38 cellular contexts compared by ENCODE assay signal in genomic region chr10:104791471-104791870, GRCh38.
"Had no signal": no experiment of that assay in that cellular context is flagged by ENCODE, and none has a peak within 500 bp of the region (broad histone marks: within the 10 kb centered on the region; RNA-seq: fewer than 3 reads in every experiment).

No MANE protein-coding gene starts in this region.

- H3K36me3 ChIP-seq: adrenal gland, ascending aorta, brain microvascular endothelial cell, breast epithelium, cardiac muscle cell had no signal

- H3K4me1 ChIP-seq: adrenal gland, ascending aorta, body of pancreas, breast epithelium had no signal

- H3K4me3 Mint-ChIP-seq: activated naive CD4-positive, alpha-beta T cell treated with anti-CD3 and anti-CD28 coated beads for 36 hours; activated naive CD4-positive, alpha-beta T cell treated with anti-CD3 and anti-CD28 coated beads, Interleukin-2, amount 10 ng/mL, durations not matched to agents 7 days and 5 days; activated naive CD4-positive, alpha-beta T cell treated with anti-CD3 and anti-CD28 coated beads, Interleukin-2, amount 50 U/mL, for 24 hours; activated naive CD8-positive, alpha-beta T cell; activated naive CD8-positive, alpha-beta T cell treated with anti-CD3 and anti-CD28 coated beads for 36 hours; activated naive CD8-positive, alpha-beta T cell treated with anti-CD3 and anti-CD28 coated beads, Interleukin-2, amount 10 ng/mL, durations not matched to agents 7 days and 5 days; activated naive CD8-positive, alpha-beta T cell treated with anti-CD3 and anti-CD28 coated beads, Interleukin-2, amount 50 U/mL, for 24 hours; activated T-cell treated with anti-CD3 and anti-CD28 coated beads, Interleukin-2, amount 50 U/mL, for 24 hours; activated T-cell treated with anti-CD3 and anti-CD28 coated beads, Interleukin-2, amount 50 U/mL, for 4 hours; activated T-cell treated with anti-CD3 and anti-CD28 coated beads, Interleukin-2, amount 50 U/mL, for 72 hours; activated T-helper 1 cell treated with anti-CD3 and anti-CD28 coated beads, Interleukin-12 subunit alpha, Interleukin-12 subunit beta, Interleukin-2, Interleukin-4 antibody, amounts not matched to agents 30 ng/mL and 10 ng/mL and 1 ng/mL, durations not matched to agents 14 hours and 24 hours and 36 hours; activated T-helper 17 cell treated with anti-CD3 and anti-CD28 coated beads, Interleukin-2, amount 50 U/mL, for 72 hours; brain; central memory CD8-positive, alpha-beta T cell had no signal

- ATAC-seq: activated naive CD4-positive, alpha-beta T cell treated with anti-CD3 and anti-CD28 coated beads, Interleukin-2, amount 50 U/mL, for 72 hours; activated naive CD8-positive, alpha-beta T cell treated with anti-CD3 and anti-CD28 coated beads, Interleukin-2, amount 50 U/mL, for 24 hours; activated T-cell treated with anti-CD3 and anti-CD28 coated beads, Interleukin-2, amount 50 U/mL, for 4 hours; activated T-cell treated with anti-CD3 and anti-CD28 coated beads, Interleukin-2, amount 50 U/mL, for 72 hours; activated T-helper 17 cell treated with anti-CD3 and anti-CD28 coated beads, Interleukin-2, amount 50 U/mL, for 72 hours; body of pancreas had no signal

- DNase-seq: activated effector memory CD4-positive, alpha-beta T cell treated with anti-CD3 and anti-CD28 coated beads, Interleukin-2, amount 50 U/mL, for 16 hours; activated effector memory CD4-positive, alpha-beta T cell treated with Interleukin-2 at 50 U/mL for 16 hours; activated gamma-delta T cell; activated gamma-delta T cell treated with Interleukin-2 at 50 U/mL for 16 hours; activated naive CD4-positive, alpha-beta T cell; activated naive CD4-positive, alpha-beta T cell treated with anti-CD3 and anti-CD28 coated beads for 36 hours; activated naive CD4-positive, alpha-beta T cell treated with anti-CD3 and anti-CD28 coated beads, Interleukin-2, amount 10 ng/mL, durations not matched to agents 7 days and 5 days; activated naive CD4-positive, alpha-beta T cell treated with anti-CD3 and anti-CD28 coated beads, Interleukin-2, amount 50 U/mL, for 16 hours; activated naive CD4-positive, alpha-beta T cell treated with Interleukin-2 at 50 U/mL for 16 hours; activated naive CD8-positive, alpha-beta T cell treated with anti-CD3 and anti-CD28 coated beads for 36 hours; activated naive CD8-positive, alpha-beta T cell treated with anti-CD3 and anti-CD28 coated beads, Interleukin-2, amount 10 ng/mL, durations not matched to agents 7 days and 5 days; activated naive CD8-positive, alpha-beta T cell treated with anti-CD3 and anti-CD28 coated beads, Interleukin-2, amount 50 U/mL, for 24 hours; activated T-cell treated with anti-CD3 and anti-CD28 coated beads for 4 hours; activated T-cell treated with anti-CD3 and anti-CD28 coated beads, Interleukin-2, amount 50 U/mL, for 1 hour; activated T-cell treated with anti-CD3 and anti-CD28 coated beads, Interleukin-2, amount 50 U/mL, for 24 hours; activated T-cell treated with anti-CD3 and anti-CD28 coated beads, Interleukin-2, amount 50 U/mL, for 4 hours; activated T-cell treated with anti-CD3 and anti-CD28 coated beads, Interleukin-2, amount 50 U/mL, for 48 hours; activated T-cell treated with anti-CD3 and anti-CD28 coated beads, Interleukin-2, amount 50 U/mL, for 72 hours; adrenal gland; amniotic stem cell; amygdala; anterior cingulate cortex; aorta; body of pancreas; brain microvascular endothelial cell; caudate nucleus; cerebellar nuclear complex had no signal

- H3K36me3 Mint-ChIP-seq: activated naive CD4-positive, alpha-beta T cell treated with anti-CD3 and anti-CD28 coated beads, Interleukin-2, amount 10 ng/mL, durations not matched to agents 7 days and 5 days; activated naive CD4-positive, alpha-beta T cell treated with anti-CD3 and anti-CD28 coated beads, Interleukin-2, amount 50 U/mL, for 24 hours; activated naive CD4-positive, alpha-beta T cell treated with anti-CD3 and anti-CD28 coated beads, Interleukin-2, amount 50 U/mL, for 72 hours; activated naive CD8-positive, alpha-beta T cell; activated naive CD8-positive, alpha-beta T cell treated with anti-CD3 and anti-CD28 coated beads for 36 hours; activated naive CD8-positive, alpha-beta T cell treated with anti-CD3 and anti-CD28 coated beads, Interleukin-2, amount 10 ng/mL, durations not matched to agents 7 days and 5 days; brain had no signal

- H3K27ac ChIP-seq: adrenal gland, ascending aorta, body of pancreas, brain microvascular endothelial cell, breast epithelium, cardiac muscle cell had no signal

- H3K4me1 Mint-ChIP-seq: activated naive CD4-positive, alpha-beta T cell treated with anti-CD3 and anti-CD28 coated beads, Interleukin-2, amount 10 ng/mL, durations not matched to agents 7 days and 5 days; activated naive CD4-positive, alpha-beta T cell treated with anti-CD3 and anti-CD28 coated beads, Interleukin-2, amount 50 U/mL, for 24 hours; activated naive CD8-positive, alpha-beta T cell treated with anti-CD3 and anti-CD28 coated beads for 36 hours; activated naive CD8-positive, alpha-beta T cell treated with anti-CD3 and anti-CD28 coated beads, Interleukin-2, amount 10 ng/mL, durations not matched to agents 7 days and 5 days; activated naive CD8-positive, alpha-beta T cell treated with anti-CD3 and anti-CD28 coated beads, Interleukin-2, amount 50 U/mL, for 24 hours; activated T-helper 17 cell treated with anti-CD3 and anti-CD28 coated beads, Interleukin-2, amount 50 U/mL, for 72 hours; brain; central memory CD8-positive, alpha-beta T cell had no signal

- H3K9me3 Mint-ChIP-seq: activated naive CD4-positive, alpha-beta T cell treated with anti-CD3 and anti-CD28 coated beads for 36 hours; activated naive CD4-positive, alpha-beta T cell treated with anti-CD3 and anti-CD28 coated beads, Interleukin-2, amount 50 U/mL, for 24 hours; activated naive CD8-positive, alpha-beta T cell treated with anti-CD3 and anti-CD28 coated beads for 36 hours; activated naive CD8-positive, alpha-beta T cell treated with anti-CD3 and anti-CD28 coated beads, Interleukin-2, amount 10 ng/mL, durations not matched to agents 7 days and 5 days; activated naive CD8-positive, alpha-beta T cell treated with anti-CD3 and anti-CD28 coated beads, Interleukin-2, amount 50 U/mL, for 24 hours; activated T-cell treated with anti-CD3 and anti-CD28 coated beads, Interleukin-2, amount 50 U/mL, for 24 hours; activated T-cell treated with anti-CD3 and anti-CD28 coated beads, Interleukin-2, amount 50 U/mL, for 72 hours; activated T-helper 1 cell treated with anti-CD3 and anti-CD28 coated beads, Interleukin-12 subunit alpha, Interleukin-12 subunit beta, Interleukin-2, Interleukin-4 antibody, amounts not matched to agents 30 ng/mL and 10 ng/mL and 1 ng/mL, durations not matched to agents 14 hours and 24 hours and 36 hours; activated T-helper 17 cell treated with anti-CD3 and anti-CD28 coated beads, Interleukin-2, amount 50 U/mL, for 72 hours; central memory CD8-positive, alpha-beta T cell had no signal

- H3K9me3 ChIP-seq: adrenal gland, ascending aorta, body of pancreas, breast epithelium had no signal

- H3K27ac Mint-ChIP-seq: activated naive CD4-positive, alpha-beta T cell treated with anti-CD3 and anti-CD28 coated beads for 36 hours; activated naive CD4-positive, alpha-beta T cell treated with anti-CD3 and anti-CD28 coated beads, Interleukin-2, amount 10 ng/mL, durations not matched to agents 7 days and 5 days; activated naive CD4-positive, alpha-beta T cell treated with anti-CD3 and anti-CD28 coated beads, Interleukin-2, amount 50 U/mL, for 24 hours; activated naive CD4-positive, alpha-beta T cell treated with anti-CD3 and anti-CD28 coated beads, Interleukin-2, amount 50 U/mL, for 72 hours; activated naive CD8-positive, alpha-beta T cell; activated naive CD8-positive, alpha-beta T cell treated with anti-CD3 and anti-CD28 coated beads for 36 hours; activated naive CD8-positive, alpha-beta T cell treated with anti-CD3 and anti-CD28 coated beads, Interleukin-2, amount 10 ng/mL, durations not matched to agents 7 days and 5 days; activated naive CD8-positive, alpha-beta T cell treated with anti-CD3 and anti-CD28 coated beads, Interleukin-2, amount 50 U/mL, for 24 hours; activated T-cell treated with anti-CD3 and anti-CD28 coated beads, Interleukin-2, amount 50 U/mL, for 24 hours; activated T-cell treated with anti-CD3 and anti-CD28 coated beads, Interleukin-2, amount 50 U/mL, for 72 hours; activated T-helper 1 cell treated with anti-CD3 and anti-CD28 coated beads, Interleukin-12 subunit alpha, Interleukin-12 subunit beta, Interleukin-2, Interleukin-4 antibody, amounts not matched to agents 30 ng/mL and 10 ng/mL and 1 ng/mL, durations not matched to agents 14 hours and 24 hours and 36 hours; activated T-helper 17 cell treated with anti-CD3 and anti-CD28 coated beads, Interleukin-2, amount 50 U/mL, for 72 hours; activated T-helper 2 cell treated with anti-CD3 and anti-CD28 coated beads, Interferon-gamma antibody, Interleukin-2, Interleukin-4, amounts not matched to agents 10 μg/mL and 5 μg/mL and 100 μg/mL, durations not matched to agents 14 hours and 24 hours and 36 hours; brain had no signal

- H3K4me3 ChIP-seq: adrenal gland, ascending aorta, body of pancreas, breast epithelium, cardiac muscle cell had no signal

- H3K27me3 Mint-ChIP-seq: activated naive CD4-positive, alpha-beta T cell treated with anti-CD3 and anti-CD28 coated beads, Interleukin-2, amount 10 ng/mL, durations not matched to agents 7 days and 5 days had no signal

- H3K27me3 ChIP-seq: adrenal gland, ascending aorta, body of pancreas, brain microvascular endothelial cell, breast epithelium, cardiac muscle cell had no signal
